In the genomic region with DNA sequence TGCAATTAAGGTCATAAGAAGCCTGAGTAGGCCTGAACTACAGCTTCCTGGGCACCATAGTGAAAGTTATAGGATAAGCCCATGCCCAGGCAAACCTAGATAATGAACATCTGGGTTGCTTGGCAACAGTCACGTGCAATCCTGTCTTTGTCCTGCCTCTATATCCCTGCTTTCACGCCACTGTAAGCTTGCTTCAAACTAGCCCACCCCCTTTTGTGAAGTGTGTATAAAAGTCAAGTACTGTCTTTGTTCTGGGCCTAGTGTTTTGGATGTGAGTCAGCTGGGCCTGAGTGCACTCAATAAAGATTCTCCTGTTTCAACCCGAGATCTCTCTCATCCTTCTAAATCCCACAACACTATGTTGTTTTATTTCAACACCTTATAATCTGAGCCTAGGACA, we compare ENCODE assay signal across 21 cellular contexts.
DNase-seq lines count a peak whose midpoint lies in the region; ATAC-seq and TF ChIP-seq lines count a peak whose summit lies in the region.
"Had no signal": no experiment of that assay in that cellular context is flagged by ENCODE, and none has a peak within 500 bp of the region (broad histone marks: within the 10 kb centered on the region; RNA-seq: fewer than 3 reads in every experiment).

No MANE protein-coding gene starts in this region.

- no peaks in the 10 kb centered on the region for H4K20me1 ChIP-seq in mammary epithelial cell (ENCODE audit: insufficient read depth, low read length)
- H4K20me1 ChIP-seq in fibroblast of lung (ENCODE audit: control insufficient read depth, extremely low read depth, insufficient read depth, low read length) = no peaks in the 10 kb centered on the region

- DNase-seq in mammary epithelial cell (peak; percentile 5), breast epithelium (ENCODE audit: low spot score in 2 of 2) (no peak), NCI-H510A (lab: John Stamatoyannopoulos, UW) (peak; percentile 73), fibroblast of lung (ENCODE audit: low read depth in 2 of 2) (peak; percentile 11 to 12), EL (no peak)
- DNase-seq in stimulated activated naive CD4-positive, alpha-beta T cell treated with Interleukin-2 at 50 U/mL for 16 hours (lab: John Stamatoyannopoulos, UW) = no peak
- DNase-seq in activated effector memory CD4-positive, alpha-beta T cell treated with anti-CD3 and anti-CD28 coated beads, Interleukin-2, amount 50 U/mL, for 16 hours = no peak
- DNase-seq: activated CD4-positive, alpha-beta T cell treated with anti-CD3 and anti-CD28 coated beads, Interleukin-2, amount 50 U/mL, for 4 hours; activated effector memory CD4-positive, alpha-beta T cell treated with Interleukin-2 at 50 U/mL for 16 hours; activated naive CD8-positive, alpha-beta T cell treated with anti-CD3 and anti-CD28 coated beads, Interleukin-2, amount 50 U/mL, for 24 hours; BE2C; colonic mucosa; head of caudate nucleus; left ventricle myocardium superior; MV-4-11; Peyer's patch; substantia nigra; uterus had no signal

- H3K27ac ChIP-seq in mammary epithelial cell (ENCODE audit: insufficient read depth, low read depth, low read length) = no peak overlapping the region
- no peak overlapping the region for H3K27ac ChIP-seq in breast epithelium
- no peak overlapping the region for H3K27ac ChIP-seq in fibroblast of lung (ENCODE audit: insufficient read depth, low read length)
- H3K27ac ChIP-seq: A549, colonic mucosa, Peyer's patch, uterus had no signal

- H3K4me1 ChIP-seq in mammary epithelial cell (ENCODE audit: insufficient read depth, low read length) (no peaks in the 10 kb centered on the region), breast epithelium (no peaks in the 10 kb centered on the region), fibroblast of lung (ENCODE audit: control insufficient read depth, extremely low read depth, insufficient read depth, low read length) (no peaks in the 10 kb centered on the region)
- H3K4me1 ChIP-seq: A549, BE2C, colonic mucosa, Peyer's patch, uterus had no signal

- H3K9me3 ChIP-seq in mammary epithelial cell (replicated peaks; ENCODE audit: insufficient read depth, low read length) (no peaks in the 10 kb centered on the region), breast epithelium (no peaks in the 10 kb centered on the region), fibroblast of lung (ENCODE audit: control insufficient read depth, insufficient read depth, low read depth, low read length) (no peaks in the 10 kb centered on the region)
- H3K9me3 ChIP-seq: A549, BE2C, colonic mucosa, Peyer's patch, uterus had no signal

- no peaks in the 10 kb centered on the region for H3K27me3 ChIP-seq in mammary epithelial cell (ENCODE audit: insufficient read depth, low read length)
- H3K27me3 ChIP-seq in breast epithelium = no peaks in the 10 kb centered on the region
- H3K27me3 ChIP-seq in fibroblast of lung (ENCODE audit: control insufficient read depth, insufficient read depth, low read length) = no peaks in the 10 kb centered on the region
- H3K27me3 ChIP-seq: BE2C, colonic mucosa, Peyer's patch, uterus had no signal

- no peak for TF ChIP-seq POLR2A in breast epithelium (IDR thresholded peaks at IDR 0.05)

- H2AFZ ChIP-seq in mammary epithelial cell (ENCODE audit: low read depth, low read length) (peak overlapping the region; percentile 15), fibroblast of lung (ENCODE audit: low read length) (no peak overlapping the region)
- H2AFZ ChIP-seq: GM23338 had no signal

- no peaks in the 10 kb centered on the region for H3K79me2 ChIP-seq in mammary epithelial cell (ENCODE audit: insufficient read depth, low read length)
- H3K79me2 ChIP-seq in fibroblast of lung (ENCODE audit: control insufficient read depth, insufficient read depth, low read length) = no peaks in the 10 kb centered on the region

- H3K9ac ChIP-seq in mammary epithelial cell (ENCODE audit: insufficient read depth, low read length) (no peak overlapping the region), fibroblast of lung (ENCODE audit: insufficient read depth, low read length) (no peak overlapping the region)

- TF ChIP-seq CTCF in mammary epithelial cell (conservative IDR thresholded peaks at IDR 0.05 in 1 of 2, IDR thresholded peaks at IDR 0.05 in 1 of 2; ENCODE audit: extremely low read depth in 1 of 2, insufficient read depth in 1 of 2, low read depth in 1 of 2, low read length in 2 of 2) (no peak), breast epithelium (IDR thresholded peaks at IDR 0.05) (no peak), fibroblast of lung (conservative IDR thresholded peaks at IDR 0.05 in 1 of 2, IDR thresholded peaks at IDR 0.05 in 1 of 2; ENCODE audit: low read depth in 1 of 2, low read length in 2 of 2) (no peak)

- no peak for ATAC-seq in HG03159 (IDR thresholded peaks at IDR 0.05; ENCODE audit: unreplicated experiment)
- ATAC-seq: A549; activated naive CD8-positive, alpha-beta T cell treated with anti-CD3 and anti-CD28 coated beads, Interleukin-2, amount 50 U/mL, for 24 hours; GM23338; left ventricle myocardium superior had no signal

- BruUV-seq in mammary epithelial cell (replicated peaks; lab: Mats Ljungman, UMichigan) = no TSS peak

- dilution Hi-C loops in mammary epithelial cell (cut with HindIII; ENCODE audit: low sequenced_read_pairs) = no loop called here

- in situ Hi-C loops in mammary epithelial cell (cut with MboI; ENCODE audit: low sequenced_read_pairs in 2 of 2) = no loop called here

- CTCF ChIA-PET in mammary epithelial cell (lab: Charles Lee; ENCODE audit: low non-redundant PET) = no interaction called here

- H3K4me2 ChIP-seq in mammary epithelial cell (ENCODE audit: insufficient read depth, low read depth, low read length) = no peak overlapping the region
- no peak overlapping the region for H3K4me2 ChIP-seq in fibroblast of lung (ENCODE audit: extremely low read depth, insufficient read depth, low read length)
- H3K4me2 ChIP-seq: A549, GM23338 had no signal

- 11% methylated on average over 3 of the region's 3 CpGs for WGBS in mammary epithelial cell (ENCODE audit: low coverage, missing lambda C conversion rate)

- H3K4me3 ChIP-seq in mammary epithelial cell (replicated peaks in 1 of 3; ENCODE audit: insufficient read depth in 1 of 3, low read depth in 2 of 3, low read length in 3 of 3) (no peak overlapping the region), breast epithelium (no peak overlapping the region), fibroblast of lung (replicated peaks in 1 of 4; ENCODE audit: control extremely low read depth in 1 of 4, insufficient read depth in 1 of 4, low read depth in 3 of 4, low read length in 4 of 4) (no peak overlapping the region)
- H3K4me3 ChIP-seq: A549, colonic mucosa, GM23338, Peyer's patch, uterus had no signal

- intact Hi-C loops in mammary epithelial cell (cut with micrococcal nuclease) = no loop called here
- intact Hi-C loops in breast epithelium (cut with DNase I; ENCODE audit: low total_unique reads) = no loop called here

- no peaks in the 10 kb centered on the region for H3K36me3 ChIP-seq in mammary epithelial cell (ENCODE audit: insufficient read depth, low read length)
- no peaks in the 10 kb centered on the region for H3K36me3 ChIP-seq in breast epithelium
- no peaks in the 10 kb centered on the region for H3K36me3 ChIP-seq in fibroblast of lung (ENCODE audit: control insufficient read depth, insufficient read depth, low read length)
- H3K36me3 ChIP-seq: BE2C, colonic mucosa, Peyer's patch, uterus had no signal

Comparison
In these comparisons a context has a peak if more than half of its experiments do, and no peak if none do; other contexts are left out.
1. DNase-seq: peak in mammary epithelial cell (single experiment), NCI-H510A (single experiment) and fibroblast of lung (2 of 2); none in breast epithelium (0 of 2), stimulated activated naive CD4-positive, alpha-beta T cell treated with Interleukin-2 at 50 U/mL for 16 hours (single experiment), EL (single experiment) and activated effector memory CD4-positive, alpha-beta T cell treated with anti-CD3 and anti-CD28 coated beads, Interleukin-2, amount 50 U/mL, for 16 hours (single experiment).